In the genomic region with DNA sequence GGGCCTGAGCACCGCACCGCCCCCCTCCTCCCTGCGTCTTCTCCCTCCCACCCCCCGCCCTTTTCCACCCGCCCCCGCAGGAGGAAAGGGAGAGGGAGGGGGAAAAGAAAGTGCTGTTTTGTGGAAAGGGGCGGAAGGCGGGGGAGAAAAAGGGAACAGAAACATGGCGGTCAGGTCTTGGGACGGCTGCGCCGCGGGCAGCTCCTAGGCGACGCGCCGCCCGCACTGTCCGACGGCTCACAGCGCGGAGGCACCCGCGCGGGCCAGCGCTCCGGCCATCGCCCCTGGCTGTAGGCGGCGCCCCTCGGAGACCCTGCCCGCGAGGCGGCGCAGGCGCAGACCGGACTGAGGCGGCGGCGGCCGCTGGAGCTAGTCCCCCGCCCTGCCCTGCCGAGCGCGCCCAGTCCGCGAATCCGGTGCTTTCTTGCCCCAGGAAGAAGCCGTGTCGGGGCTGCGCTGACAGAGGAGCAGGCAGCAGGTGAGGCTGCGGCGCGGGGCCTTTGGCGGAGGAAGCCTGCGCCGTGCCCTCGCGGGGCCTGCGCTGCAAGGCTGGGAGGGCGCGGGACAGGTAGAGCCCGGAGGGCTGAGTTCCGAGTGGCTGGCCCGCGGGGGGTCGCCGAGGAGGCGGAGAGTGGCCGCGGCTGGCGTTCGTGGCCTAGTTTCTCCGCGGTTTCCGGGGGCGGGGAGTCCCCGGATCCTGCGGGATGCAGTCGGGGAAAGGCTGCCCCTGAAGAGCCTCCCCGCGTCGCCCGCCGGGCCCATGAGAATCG, we compare ENCODE assay signal across 8 cellular contexts. TPM values are rescaled to one million over a fixed set of nuclear protein-coding genes. Genes with fewer than 3 reads are reported as not detected.
DNase-seq lines count a peak whose midpoint lies in the region; ATAC-seq, FAIRE-seq and TF ChIP-seq lines count a peak whose summit lies in the region.

A gene (plus strand): TSS at position 338 of the 770 bp plus-strand sequence. CDS start 45,482 bp downstream, outside the sequence.

- peak within 1 kb of the TSS; percentile 87 to 99 (median 93) for H3K9ac ChIP-seq in BLaER1 treated with 17β-estradiol and CSF1 and Interleukin-3, amounts not matched to agents 10 nM and 100 nM
- peak within 1 kb of the TSS; percentile 93 for H3K9ac ChIP-seq in HepG2 (ENCODE audit: insufficient read depth, low read depth, low read length)

- H3K4me2 ChIP-seq in BLaER1 treated with 17β-estradiol and CSF1 and Interleukin-3, amounts not matched to agents 10 nM and 100 nM, result peak within 1 kb of the TSS; percentile 89 to 98 (median 95)
- H3K4me2 ChIP-seq in HepG2 (ENCODE audit: low read depth, low read length), result peak within 1 kb of the TSS; percentile 83

- TF ChIP-seq CTCF in HepG2 (CRISPR knock-in tag; IDR thresholded peaks at IDR 0.05), result peak; percentile 56; the same call in 1 of the 2 replicates

- TF ChIP-seq POLR2A in GM19193 (IDR thresholded peaks at IDR 0.05; ENCODE audit: extremely low read depth, insufficient read depth, insufficient read length), result peak; percentile 78
- peak; percentile 87 to 88 for TF ChIP-seq POLR2A in HepG2 (IDR thresholded peaks at IDR 0.05; ENCODE audit: insufficient read depth in 1 of 2, low read depth in 2 of 2, low read length in 2 of 2)

- H3K27ac ChIP-seq in BLaER1 treated with 17β-estradiol and CSF1 and Interleukin-3, amounts not matched to agents 10 nM and 100 nM, result peak within 1 kb of the TSS; percentile 84 to 97 (median 94)
- peak within 1 kb of the TSS; percentile 94 for H3K27ac ChIP-seq in HepG2 (ENCODE audit: extremely low read length, insufficient read depth, low read length)

- peak in 1 of 2 experiments; percentile 11; a peak in 1 of 4 replicates for TF ChIP-seq EP300 in HepG2 (IDR thresholded peaks at IDR 0.05; ENCODE audit: low read depth in 2 of 2, low read length in 2 of 2)
- no peak for TF ChIP-seq EP300 in HepG2 (CRISPR knock-in tag; IDR thresholded peaks at IDR 0.05; ENCODE audit: borderline replicate concordance)

- H3K36me3 ChIP-seq in BLaER1 treated with 17β-estradiol and CSF1 and Interleukin-3, amounts not matched to agents 10 nM and 100 nM, result peaks cover 0 to 13% (median 0%) of the 10 kb centered on the region in 11 experiments; a peak in 4 of 22 replicates
- H3K36me3 ChIP-seq in HepG2 (replicated peaks in 1 of 2; ENCODE audit: control insufficient read depth in 1 of 2, insufficient read depth in 2 of 2, low read length in 2 of 2), result no peaks in the 10 kb centered on the region

- H3K79me2 ChIP-seq in HepG2 (ENCODE audit: insufficient read depth, low read length), result peaks cover 43% of the 10 kb centered on the region

- no peaks in the 10 kb centered on the region for H3K9me3 ChIP-seq in BLaER1 treated with 17β-estradiol and CSF1 and Interleukin-3, amounts not matched to agents 10 nM and 100 nM (replicated peaks in 1 of 11)
- no peaks in the 10 kb centered on the region for H3K9me3 ChIP-seq in HepG2 (ENCODE audit: low read length)

- H3K4me3 ChIP-seq in BLaER1 treated with 17β-estradiol and CSF1 and Interleukin-3, amounts not matched to agents 10 nM and 100 nM, result peak within 1 kb of the TSS; percentile 85 to 100 (median 94)
- H3K4me3 ChIP-seq in HepG2 (replicated peaks in 1 of 3; ENCODE audit: insufficient read depth in 1 of 3, low read depth in 2 of 3, low read length in 3 of 3), result peak within 1 kb of the TSS; percentile 88 to 92 (median 91)

- no peak for FAIRE-seq in HepG2 (lab: Jason Lieb, UNC)

- 2% methylated on average over 28 of the region's 86 CpGs for WGBS in HepG2 (ENCODE audit: low lambda C conversion rate)

- peaks cover 12 to 43% (median 36%) of the 10 kb centered on the region in 11 experiments; a peak in 20 of 22 replicates for H4K20me1 ChIP-seq in BLaER1 treated with 17β-estradiol and CSF1 and Interleukin-3, amounts not matched to agents 10 nM and 100 nM
- peaks cover 17% of the 10 kb centered on the region for H4K20me1 ChIP-seq in HepG2 (ENCODE audit: insufficient read depth, low read length)

- H2AFZ ChIP-seq in HepG2 (ENCODE audit: low read length), result peak within 1 kb of the TSS; percentile 32

- in situ Hi-C loops in HepG2 (cut with HindIII; ENCODE audit: extremely low pct_ligation_motif_present, low pct_unique_long_range_greater_than_20kb), result no loop called here

- no TSS peak for BruUV-seq in HepG2 (replicated peaks; lab: Mats Ljungman, UMichigan)

- POLR2A ChIA-PET in HepG2 (lab: Yijun Ruan, JAX), result interaction anchor here (0.7 to 2.1 kb wide), 19 partner anchors 9 to 1453 kb away, joined by 3 to 22 read pairs (median 4); a partner anchor contains a TSS

- DNase-seq in NCI-H524 (lab: John Stamatoyannopoulos, UW) (peak; percentile 84 to 88), dermis blood vessel endothelial cell (peak; percentile 92), HepG2 (ENCODE audit: low spot score) (peak; percentile 85)
- peak; percentile 76 for DNase-seq in activated CD4-positive, alpha-beta T cell treated with anti-CD3 and anti-CD28 coated beads, Interleukin-2, amount 50 U/mL, for 1 hour
- peak; percentile 73 for DNase-seq in stimulated activated CD4-positive, alpha-beta T cell treated with anti-CD3 and anti-CD28 coated beads, Interleukin-4, amount 100 ng/mL, for 1 hour

- intact Hi-C loops in HepG2 (cut with micrococcal nuclease; ENCODE audit: unreplicated experiment), result loop anchor here (2.0 to 10.0 kb wide), 7 partner anchors 28 to 227 kb away; a partner anchor contains a TSS

- peaks cover 0 to 29% (median 23%) of the 10 kb centered on the region in 11 experiments; a peak in 19 of 22 replicates for H3K27me3 ChIP-seq in BLaER1 treated with 17β-estradiol and CSF1 and Interleukin-3, amounts not matched to agents 10 nM and 100 nM
- no peaks in the 10 kb centered on the region; a peak in 1 of 5 replicates for H3K27me3 ChIP-seq in HepG2 (ENCODE audit: control insufficient read depth in 1 of 2, insufficient read depth in 2 of 2, low read length in 2 of 2)

- peaks cover 28 to 49% (median 31%) of the 10 kb centered on the region in 10 experiments for H3K4me1 ChIP-seq in BLaER1 treated with 17β-estradiol and CSF1 and Interleukin-3, amounts not matched to agents 10 nM and 100 nM
- H3K4me1 ChIP-seq in HepG2 (ENCODE audit: insufficient read depth, low read length), result peaks cover 24% of the 10 kb centered on the region

- TF ChIP-seq RAD21 in HepG2 (CRISPR knock-in tag; IDR thresholded peaks at IDR 0.05), result peak; percentile 60

- CTCF ChIA-PET in HepG2 (lab: Yijun Ruan, JAX; ENCODE audit: low intra/inter-chr PET ratio, low total read pairs), result interaction anchor here (0.7 kb wide), 1 partner anchor 56 kb away, joined by 3 read pairs; no protein-coding TSS in a partner anchor

- ATAC-seq in HG03432 (IDR thresholded peaks at IDR 0.05; ENCODE audit: unreplicated experiment), result peak; percentile 81
- ATAC-seq in HepG2, result peak; percentile 94

TF ChIP-seq in HepG2, 621 proteins besides CTCF, POLR2A, EP300 and RAD21 (continues in another document):
- TF ChIP-seq ZNF337 (CRISPR knock-in tag; IDR thresholded peaks at IDR 0.05; ENCODE audit: borderline replicate concordance, low read depth) (peak; percentile 51; the same call in 1 of the 2 replicates), ZNF350 (CRISPR knock-in tag; IDR thresholded peaks at IDR 0.05; ENCODE audit: borderline replicate concordance, low read depth) (peak; percentile 58; the same call in 1 of the 2 replicates), ZMAT3 (CRISPR knock-in tag; conservative IDR thresholded peaks at IDR 0.05) (no peak), SAP130 (CRISPR knock-in tag; IDR thresholded peaks at IDR 0.05; ENCODE audit: low read depth) (peak; percentile 91), MED1 (CRISPR knock-in tag; IDR thresholded peaks at IDR 0.05) (peak; percentile 75), TEAD2 (CRISPR knock-in tag; IDR thresholded peaks at IDR 0.05) (no peak)
- TF ChIP-seq, protein P1, sequence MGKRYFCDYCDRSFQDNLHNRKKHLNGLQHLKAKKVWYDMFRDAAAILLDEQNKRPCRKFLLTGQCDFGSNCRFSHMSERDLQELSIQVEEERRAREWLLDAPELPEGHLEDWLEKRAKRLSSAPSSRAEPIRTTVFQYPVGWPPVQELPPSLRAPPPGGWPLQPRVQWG (CRISPR knock-in tag; IDR thresholded peaks at IDR 0.05; ENCODE audit: borderline replicate concordance, low read depth), result no peak

RNA-seq across cellular contexts. Expression of the gene that starts here (rescaled TPM):
- total RNA-seq in dermis blood vessel endothelial cell (98.2 and 125 TPM in 2 replicates), HepG2 (2016; rRNA removed; fragmentation: Illumina TruSeq; extraction: Trizol) (27.2 and 37.8 TPM in 2 replicates)
- 9.8 and 10.5 TPM in 2 replicates for total RNA-seq in HepG2 (2016; cell fraction: cytosol; rRNA removed; fragmentation: Illumina TruSeq; extraction: Trizol; ENCODE audit: low read depth)
- total RNA-seq in HepG2 (2016; cell fraction: insoluble cytoplasmic fraction; rRNA removed; fragmentation: Illumina TruSeq; extraction: Trizol), result 28.0 and 37.6 TPM in 2 replicates
- total RNA-seq in HepG2 (2016; cell fraction: membrane; rRNA removed; fragmentation: Illumina TruSeq; extraction: Trizol), result 9.8 and 11.7 TPM in 2 replicates
- total RNA-seq in HepG2 (2016; cell fraction: nucleus; rRNA removed; fragmentation: Illumina TruSeq; extraction: Trizol), result 48.3 and 57.3 TPM in 2 replicates
- polyA plus RNA-seq in HepG2 (2011; rRNA removed), result 18.0 and 19.1 TPM in 2 replicates
- 7.4 and 12.2 TPM in 2 replicates for polyA plus RNA-seq in HepG2 (2011; cell fraction: cytosol; rRNA removed)
- polyA plus RNA-seq in HepG2 (2011; cell fraction: nucleus; rRNA removed), result 14.8 and 19.2 TPM in 2 replicates
- 13.0 and 14.6 TPM in 2 replicates for polyA plus RNA-seq in HepG2 (2012)
- polyA plus RNA-seq in HepG2 (2016; cell fraction: cytosol; fragmentation: Illumina TruSeq; extraction: Trizol; ENCODE audit: low read depth), result 0.53 and 0.61 TPM in 2 replicates
- 16.1 and 17.3 TPM in 2 replicates for polyA plus RNA-seq in HepG2 (2016; cell fraction: insoluble cytoplasmic fraction; fragmentation: Illumina TruSeq; extraction: Trizol; ENCODE audit: low read depth)
- polyA plus RNA-seq in HepG2 (2016; cell fraction: membrane; fragmentation: Illumina TruSeq; extraction: Trizol; ENCODE audit: low read depth), result 1.4 and 2.2 TPM in 2 replicates
- polyA plus RNA-seq in HepG2 (2016; cell fraction: nucleus; fragmentation: Illumina TruSeq; extraction: Trizol; ENCODE audit: insufficient read depth, low read depth), result 25.6 and 26.6 TPM in 2 replicates
- polyA minus RNA-seq in HepG2 (2011; rRNA and poly(A)+ RNA removed; ENCODE audit: low replicate concordance), result 16.1 and 17.5 TPM in 2 replicates
- polyA minus RNA-seq in HepG2 (2011; cell fraction: cytosol; rRNA and poly(A)+ RNA removed), result 24.1 and 28.7 TPM in 2 replicates
- polyA minus RNA-seq in HepG2 (2011; cell fraction: nucleus; rRNA and poly(A)+ RNA removed), result 136 and 155 TPM in 2 replicates

Comparison
In these comparisons a context has a peak if more than half of its experiments do, and no peak if none do; other contexts are left out.
1. Peak in every context shown above with its lines: DNase-seq, ATAC-seq, H3K4me3 ChIP-seq and H3K27ac ChIP-seq.